In the genomic region with DNA sequence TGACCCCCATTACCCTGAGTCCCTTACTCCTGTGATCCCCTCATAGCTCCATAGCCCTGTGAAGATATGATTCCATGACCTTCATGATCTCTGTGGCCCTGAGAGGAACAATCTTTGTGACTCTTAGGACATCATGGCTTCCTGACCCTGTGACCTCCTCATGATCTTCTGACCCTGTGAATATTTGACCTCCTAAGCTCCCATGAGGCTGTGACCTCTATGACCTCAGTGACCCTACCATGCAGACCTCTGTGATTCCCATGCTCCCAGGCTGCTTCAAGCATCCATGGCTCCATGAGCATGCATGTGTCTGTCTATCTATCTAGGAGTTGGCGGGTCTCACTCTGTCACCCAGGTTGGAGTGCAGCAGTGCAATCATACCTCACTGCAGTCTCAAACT, we compare ENCODE assay signal across 25 cellular contexts. TPM values are rescaled to one million over a fixed set of nuclear protein-coding genes. Genes with fewer than 3 reads are reported as not detected.
DNase-seq lines count a peak whose midpoint lies in the region; ATAC-seq, FAIRE-seq and TF ChIP-seq lines count a peak whose summit lies in the region.
"Had no signal": no experiment of that assay in that cellular context is flagged by ENCODE, and none has a peak within 500 bp of the region (broad histone marks: within the 10 kb centered on the region; RNA-seq: fewer than 3 reads in every experiment).

No MANE protein-coding gene starts in this region.

- no TSS peak for BruUV-seq in HepG2 (replicated peaks; lab: Mats Ljungman, UMichigan)

- H3K27ac ChIP-seq in HepG2 (ENCODE audit: extremely low read length, insufficient read depth, low read length) (no peak overlapping the region), spleen (peak overlapping the region in 5 of 8 donors; percentile 10 to 96 (median 80))
- H3K27ac ChIP-seq: A549, SK-N-MC, skin epidermis had no signal

- no peaks in the 10 kb centered on the region for H3K9me3 Mint-ChIP-seq in activated naive CD4-positive, alpha-beta T cell treated with anti-CD3 and anti-CD28 coated beads, Interleukin-2, amount 50 U/mL, for 24 hours
- H3K9me3 Mint-ChIP-seq: activated CD4-positive, alpha-beta memory T cell treated with anti-CD3 and anti-CD28 coated beads, Interleukin-2, amount 10 ng/mL, durations not matched to agents 7 days and 5 days; endodermal cell; H9 had no signal

- WGBS in HepG2 (ENCODE audit: low lambda C conversion rate), result 100% methylated on average over 1 of the region's 1 CpG
- 94 to 100% (median 100%) methylated on average over 1 of the region's 1 CpG for WGBS in spleen, 5 donors

- POLR2A ChIA-PET in HepG2 (lab: Yijun Ruan, JAX), result interaction anchor here (1.3 kb wide), 1 partner anchor 21 kb away, joined by 4 read pairs; a partner anchor contains a TSS

- H3K4me2 ChIP-seq in HepG2 (ENCODE audit: low read depth, low read length), result no peak overlapping the region
- H3K4me2 ChIP-seq: A549 had no signal

- H4K20me1 ChIP-seq in HepG2 (ENCODE audit: insufficient read depth, low read length), result peaks cover 10% of the 10 kb centered on the region; the same call in 1 of the 2 replicates

- H3K79me2 ChIP-seq in HepG2 (ENCODE audit: insufficient read depth, low read length), result no peaks in the 10 kb centered on the region

- DNase-seq in activated naive CD4-positive, alpha-beta T cell treated with anti-CD3 and anti-CD28 coated beads, Interleukin-2, amount 50 U/mL, for 16 hours, result no peak
- DNase-seq in T-helper 17 cell (no peak), HepG2 (ENCODE audit: low spot score) (no peak), spleen (no peak), mucosa of gallbladder (ENCODE audit: low spot score) (no peak), NCI-H1092 (lab: John Stamatoyannopoulos, UW) (no peak), HuH-7.5 (ENCODE audit: low spot score) (no peak)
- DNase-seq: activated CD4-positive, alpha-beta memory T cell treated with anti-CD3 and anti-CD28 coated beads, Interleukin-2, amount 10 ng/mL, durations not matched to agents 7 days and 5 days; activated CD4-positive, CD25-positive, alpha-beta regulatory T cell; activated gamma-delta T cell treated with Interleukin-2 at 50 U/mL for 16 hours; cortex of kidney; endodermal cell; H9; NCI-H1105 treated with DMSO at 0.1 percent for 48 hours; NCI-H748 treated with DMSO at 0.1 percent for 48 hours; stimulated activated CD4-positive, alpha-beta T cell treated with anti-CD3 and anti-CD28 coated beads, Interleukin-2, amount 100 ng/mL, for 24 hours; T-helper 9 cell had no signal

- peak overlapping the region; percentile 19 for H3K4me3 Mint-ChIP-seq in activated naive CD4-positive, alpha-beta T cell treated with anti-CD3 and anti-CD28 coated beads, Interleukin-2, amount 50 U/mL, for 24 hours
- H3K4me3 Mint-ChIP-seq in T-helper 17 cell, result no peak overlapping the region
- H3K4me3 Mint-ChIP-seq: activated CD4-positive, alpha-beta memory T cell treated with anti-CD3 and anti-CD28 coated beads, Interleukin-2, amount 10 ng/mL, durations not matched to agents 7 days and 5 days; endodermal cell had no signal

- no peak for TF ChIP-seq POLR2A in HepG2 (IDR thresholded peaks at IDR 0.05; ENCODE audit: insufficient read depth in 1 of 2, low read depth in 2 of 2, low read length in 2 of 2)
- TF ChIP-seq POLR2A in spleen (IDR thresholded peaks at IDR 0.05), result no peak

- CTCF ChIA-PET in HepG2 (lab: Yijun Ruan, JAX; ENCODE audit: low intra/inter-chr PET ratio, low total read pairs), result no interaction called here

- TF ChIP-seq EP300 in HepG2 (IDR thresholded peaks at IDR 0.05; ENCODE audit: low read depth in 2 of 2, low read length in 2 of 2), result no peak
- TF ChIP-seq EP300 in HepG2 (CRISPR knock-in tag; IDR thresholded peaks at IDR 0.05; ENCODE audit: borderline replicate concordance), result no peak

- H2AFZ ChIP-seq in HepG2 (ENCODE audit: low read length), result no peak overlapping the region

- no peak for FAIRE-seq in HepG2 (lab: Jason Lieb, UNC)
- FAIRE-seq: A549 had no signal

- intact Hi-C loops in HepG2 (cut with micrococcal nuclease; ENCODE audit: unreplicated experiment) (no loop called here), spleen (cut with DNase I; ENCODE audit: low total_unique reads) (no loop called here)

- no peak for ATAC-seq in T-helper 17 cell
- no peak for ATAC-seq in HepG2

- no peaks in the 10 kb centered on the region for H3K9me3 ChIP-seq in T-helper 17 cell (ENCODE audit: control insufficient read depth, low read length, poor library complexity, severe bottlenecking)
- H3K9me3 ChIP-seq in HepG2 (ENCODE audit: low read length), result no peaks in the 10 kb centered on the region
- H3K9me3 ChIP-seq in spleen, result no peaks in the 10 kb centered on the region
- H3K9me3 ChIP-seq: A549 had no signal

- in situ Hi-C loops in HepG2 (cut with HindIII; ENCODE audit: extremely low pct_ligation_motif_present, low pct_unique_long_range_greater_than_20kb), result no loop called here

- H3K27me3 Mint-ChIP-seq in activated naive CD4-positive, alpha-beta T cell treated with anti-CD3 and anti-CD28 coated beads, Interleukin-2, amount 50 U/mL, for 24 hours, result no peaks in the 10 kb centered on the region
- no peaks in the 10 kb centered on the region for H3K27me3 Mint-ChIP-seq in T-helper 17 cell

- H3K9ac ChIP-seq in HepG2 (ENCODE audit: insufficient read depth, low read depth, low read length), result no peak overlapping the region

- H3K4me1 Mint-ChIP-seq in activated naive CD4-positive, alpha-beta T cell treated with anti-CD3 and anti-CD28 coated beads, Interleukin-2, amount 50 U/mL, for 24 hours, result peaks cover 36% of the 10 kb centered on the region
- H3K4me1 Mint-ChIP-seq in T-helper 17 cell, result peaks cover 51% of the 10 kb centered on the region

- no peak for TF ChIP-seq RAD21 in HepG2 (CRISPR knock-in tag; IDR thresholded peaks at IDR 0.05)

- H3K27ac Mint-ChIP-seq in activated naive CD4-positive, alpha-beta T cell treated with anti-CD3 and anti-CD28 coated beads, Interleukin-2, amount 50 U/mL, for 24 hours, result no peak overlapping the region
- H3K27ac Mint-ChIP-seq in T-helper 17 cell, result peak overlapping the region; percentile 80
- H3K27ac Mint-ChIP-seq: activated CD4-positive, alpha-beta memory T cell treated with anti-CD3 and anti-CD28 coated beads, Interleukin-2, amount 10 ng/mL, durations not matched to agents 7 days and 5 days; endodermal cell; H9 had no signal

- H3K27me3 ChIP-seq in HepG2 (ENCODE audit: control insufficient read depth in 1 of 2, insufficient read depth in 2 of 2, low read length in 2 of 2) (no peaks in the 10 kb centered on the region), spleen (replicated peaks in 1 of 7) (peaks cover 0 to 11% (median 0%) of the 10 kb centered on the region in 7 donors)

- H3K4me1 ChIP-seq in HepG2 (ENCODE audit: insufficient read depth, low read length) (peaks cover 24% of the 10 kb centered on the region), spleen (peaks cover 51 to 100% (median 90%) of the 10 kb centered on the region in 6 donors)

- peaks cover 2% of the 10 kb centered on the region for H3K36me3 Mint-ChIP-seq in activated naive CD4-positive, alpha-beta T cell treated with anti-CD3 and anti-CD28 coated beads, Interleukin-2, amount 50 U/mL, for 24 hours
- peaks cover 6% of the 10 kb centered on the region for H3K36me3 Mint-ChIP-seq in T-helper 17 cell (ENCODE audit: low read depth)

- peaks cover 15 to 28% of the 10 kb centered on the region in 2 experiments; a peak in 4 of 5 replicates for H3K36me3 ChIP-seq in HepG2 (replicated peaks in 1 of 2; ENCODE audit: control insufficient read depth in 1 of 2, insufficient read depth in 2 of 2, low read length in 2 of 2)
- peaks cover 0 to 75% (median 59%) of the 10 kb centered on the region in 6 donors for H3K36me3 ChIP-seq in spleen

- H3K4me3 ChIP-seq in HepG2 (replicated peaks in 1 of 3; ENCODE audit: insufficient read depth in 1 of 3, low read depth in 2 of 3, low read length in 3 of 3), result no peak overlapping the region
- H3K4me3 ChIP-seq in spleen, result no peak overlapping the region
- H3K4me3 ChIP-seq: A549, SK-N-MC, skin epidermis had no signal

- TF ChIP-seq CTCF in HepG2 (CRISPR knock-in tag; IDR thresholded peaks at IDR 0.05), result no peak
- TF ChIP-seq CTCF in spleen (IDR thresholded peaks at IDR 0.05 in 8 of 11, conservative IDR thresholded peaks at IDR 0.05 in 3 of 11), result no peak

RNA-seq across cellular contexts. Expression of a gene that starts 12.1 kb away (rescaled TPM):
- total RNA-seq in T-helper 17 cell (10 to 100 TPM; 46.5 to 66.0 TPM), HepG2 (2016; rRNA removed; fragmentation: Illumina TruSeq; extraction: Trizol) (4.6 and 11.2 TPM in 2 replicates), spleen (100 to 1,000 TPM; 114 to 242 (median 188) TPM), mucosa of gallbladder (70.6 TPM)
- total RNA-seq in HepG2 (2016; cell fraction: cytosol; rRNA removed; fragmentation: Illumina TruSeq; extraction: Trizol; ENCODE audit: low read depth), result 3.4 and 4.7 TPM in 2 replicates
- 3.9 and 9.6 TPM in 2 replicates for total RNA-seq in HepG2 (2016; cell fraction: insoluble cytoplasmic fraction; rRNA removed; fragmentation: Illumina TruSeq; extraction: Trizol)
- 8.9 and 11.8 TPM in 2 replicates for total RNA-seq in HepG2 (2016; cell fraction: membrane; rRNA removed; fragmentation: Illumina TruSeq; extraction: Trizol)
- 12.3 and 18.6 TPM in 2 replicates for total RNA-seq in HepG2 (2016; cell fraction: nucleus; rRNA removed; fragmentation: Illumina TruSeq; extraction: Trizol)
- polyA plus RNA-seq in HepG2 (2011; rRNA removed) (5.7 and 8.1 TPM in 2 replicates), spleen (10 to 100 TPM; 29.9 to 84.7 (median 69.9) TPM)
- polyA plus RNA-seq in HepG2 (2011; cell fraction: cytosol; rRNA removed), result 2.4 and 3.4 TPM in 2 replicates
- polyA plus RNA-seq in HepG2 (2011; cell fraction: nucleus; rRNA removed), result 40.0 and 43.3 TPM in 2 replicates
- polyA plus RNA-seq in HepG2 (2012), result 16.0 and 16.5 TPM in 2 replicates
- 1.9 and 2.2 TPM in 2 replicates for polyA plus RNA-seq in HepG2 (2016; cell fraction: cytosol; fragmentation: Illumina TruSeq; extraction: Trizol; ENCODE audit: low read depth)
- 7.7 and 13.5 TPM in 2 replicates for polyA plus RNA-seq in HepG2 (2016; cell fraction: insoluble cytoplasmic fraction; fragmentation: Illumina TruSeq; extraction: Trizol; ENCODE audit: low read depth)
- 5.9 and 6.9 TPM in 2 replicates for polyA plus RNA-seq in HepG2 (2016; cell fraction: membrane; fragmentation: Illumina TruSeq; extraction: Trizol; ENCODE audit: low read depth)
- 26.9 and 30.6 TPM in 2 replicates for polyA plus RNA-seq in HepG2 (2016; cell fraction: nucleus; fragmentation: Illumina TruSeq; extraction: Trizol; ENCODE audit: insufficient read depth, low read depth)
- polyA minus RNA-seq in HepG2 (2011; rRNA and poly(A)+ RNA removed; ENCODE audit: low replicate concordance), result 7.9 and 21.6 TPM in 2 replicates
- polyA minus RNA-seq in HepG2 (2011; cell fraction: cytosol; rRNA and poly(A)+ RNA removed), result 6.8 and 12.0 TPM in 2 replicates
- 11.6 and 18.2 TPM in 2 replicates for polyA minus RNA-seq in HepG2 (2011; cell fraction: nucleus; rRNA and poly(A)+ RNA removed)

RNA-seq across cellular contexts. Expression of a gene that starts 21.6 kb away (rescaled TPM):
- total RNA-seq in T-helper 17 cell (10 to 100 TPM; 48.5 to 57.8 TPM), HepG2 (2016; rRNA removed; fragmentation: Illumina TruSeq; extraction: Trizol) (37.5 and 59.3 TPM in 2 replicates), spleen (10 to 100 TPM; 47.6 to 67.7 (median 50.8) TPM), mucosa of gallbladder (39.8 TPM)
- 34.6 and 44.2 TPM in 2 replicates for total RNA-seq in HepG2 (2016; cell fraction: cytosol; rRNA removed; fragmentation: Illumina TruSeq; extraction: Trizol; ENCODE audit: low read depth)
- 39.6 and 55.1 TPM in 2 replicates for total RNA-seq in HepG2 (2016; cell fraction: insoluble cytoplasmic fraction; rRNA removed; fragmentation: Illumina TruSeq; extraction: Trizol)
- 33.3 and 34.7 TPM in 2 replicates for total RNA-seq in HepG2 (2016; cell fraction: membrane; rRNA removed; fragmentation: Illumina TruSeq; extraction: Trizol)
- 29.9 and 36.5 TPM in 2 replicates for total RNA-seq in HepG2 (2016; cell fraction: nucleus; rRNA removed; fragmentation: Illumina TruSeq; extraction: Trizol)
- polyA plus RNA-seq in HepG2 (2011; rRNA removed) (19.5 and 20.8 TPM in 2 replicates), spleen (10 to 100 TPM; 24.4 to 36.7 (median 25.6) TPM)
- 13.7 and 18.2 TPM in 2 replicates for polyA plus RNA-seq in HepG2 (2011; cell fraction: cytosol; rRNA removed)
- polyA plus RNA-seq in HepG2 (2011; cell fraction: nucleus; rRNA removed), result 11.7 and 14.3 TPM in 2 replicates
- 30.2 and 31.1 TPM in 2 replicates for polyA plus RNA-seq in HepG2 (2012)
- polyA plus RNA-seq in HepG2 (2016; cell fraction: cytosol; fragmentation: Illumina TruSeq; extraction: Trizol; ENCODE audit: low read depth), result 4.1 and 4.9 TPM in 2 replicates
- 70.3 and 81.8 TPM in 2 replicates for polyA plus RNA-seq in HepG2 (2016; cell fraction: insoluble cytoplasmic fraction; fragmentation: Illumina TruSeq; extraction: Trizol; ENCODE audit: low read depth)
- 17.1 and 17.9 TPM in 2 replicates for polyA plus RNA-seq in HepG2 (2016; cell fraction: membrane; fragmentation: Illumina TruSeq; extraction: Trizol; ENCODE audit: low read depth)
- 63.9 and 64.9 TPM in 2 replicates for polyA plus RNA-seq in HepG2 (2016; cell fraction: nucleus; fragmentation: Illumina TruSeq; extraction: Trizol; ENCODE audit: insufficient read depth, low read depth)
- polyA minus RNA-seq in HepG2 (2011; rRNA and poly(A)+ RNA removed; ENCODE audit: low replicate concordance), result 21.8 and 43.8 TPM in 2 replicates
- polyA minus RNA-seq in HepG2 (2011; cell fraction: cytosol; rRNA and poly(A)+ RNA removed), result 20.8 and 21.5 TPM in 2 replicates
- polyA minus RNA-seq in HepG2 (2011; cell fraction: nucleus; rRNA and poly(A)+ RNA removed), result 17.9 and 26.4 TPM in 2 replicates

RNA-seq across cellular contexts. Expression of a gene that starts 57.4 kb away (rescaled TPM):
- total RNA-seq in T-helper 17 cell (not detected), HepG2 (2016; rRNA removed; fragmentation: Illumina TruSeq; extraction: Trizol) (not detected in 2 replicates), spleen (under 1 TPM in 1 of 7 donors, not detected in 6; 0.91 TPM), mucosa of gallbladder (not detected)
- not detected in 2 replicates for total RNA-seq in HepG2 (2016; cell fraction: cytosol; rRNA removed; fragmentation: Illumina TruSeq; extraction: Trizol; ENCODE audit: low read depth)
- not detected in 2 replicates for total RNA-seq in HepG2 (2016; cell fraction: insoluble cytoplasmic fraction; rRNA removed; fragmentation: Illumina TruSeq; extraction: Trizol)
- total RNA-seq in HepG2 (2016; cell fraction: membrane; rRNA removed; fragmentation: Illumina TruSeq; extraction: Trizol), result 0.28 TPM in 1 of 2 replicates, not detected in the other
- not detected in 2 replicates for total RNA-seq in HepG2 (2016; cell fraction: nucleus; rRNA removed; fragmentation: Illumina TruSeq; extraction: Trizol)
- polyA plus RNA-seq in HepG2 (2011; rRNA removed) (not detected in 2 replicates), spleen (under 1 TPM; 0.15 to 0.30 (median 0.22) TPM)
- 0.34 TPM in 1 of 2 replicates, not detected in the other for polyA plus RNA-seq in HepG2 (2011; cell fraction: cytosol; rRNA removed)
- not detected in 2 replicates for polyA plus RNA-seq in HepG2 (2011; cell fraction: nucleus; rRNA removed)
- 0.75 TPM in 1 of 2 replicates, not detected in the other for polyA plus RNA-seq in HepG2 (2012)
- not detected in 2 replicates for polyA plus RNA-seq in HepG2 (2016; cell fraction: cytosol; fragmentation: Illumina TruSeq; extraction: Trizol; ENCODE audit: low read depth)
- not detected in 2 replicates for polyA plus RNA-seq in HepG2 (2016; cell fraction: insoluble cytoplasmic fraction; fragmentation: Illumina TruSeq; extraction: Trizol; ENCODE audit: low read depth)
- not detected in 2 replicates for polyA plus RNA-seq in HepG2 (2016; cell fraction: membrane; fragmentation: Illumina TruSeq; extraction: Trizol; ENCODE audit: low read depth)
- not detected in 2 replicates for polyA plus RNA-seq in HepG2 (2016; cell fraction: nucleus; fragmentation: Illumina TruSeq; extraction: Trizol; ENCODE audit: insufficient read depth, low read depth)
- not detected in 2 replicates for polyA minus RNA-seq in HepG2 (2011; rRNA and poly(A)+ RNA removed; ENCODE audit: low replicate concordance)
- polyA minus RNA-seq in HepG2 (2011; cell fraction: cytosol; rRNA and poly(A)+ RNA removed), result not detected in 2 replicates
- polyA minus RNA-seq in HepG2 (2011; cell fraction: nucleus; rRNA and poly(A)+ RNA removed), result not detected in 2 replicates
- total RNA-seq: activated CD4-positive, alpha-beta memory T cell treated with anti-CD3 and anti-CD28 coated beads, Interleukin-2, amount 10 ng/mL, durations not matched to agents 7 days and 5 days; endodermal cell; H9; lower leg skin; mononuclear cell; ureter had no signal
- polyA plus RNA-seq: A549, BJ had no signal

RNA-seq across cellular contexts. Expression of a gene that starts 59.8 kb away (rescaled TPM):
- total RNA-seq in T-helper 17 cell (10 to 100 TPM; 76.4 to 87.5 TPM), HepG2 (2016; rRNA removed; fragmentation: Illumina TruSeq; extraction: Trizol) (49.5 and 51.1 TPM in 2 replicates), spleen (100 to 1,000 TPM in 5 of 7 donors, 10 to 100 TPM in 2; 97.5 to 133 (median 114) TPM), mucosa of gallbladder (106 TPM)
- 13.5 and 16.0 TPM in 2 replicates for total RNA-seq in HepG2 (2016; cell fraction: cytosol; rRNA removed; fragmentation: Illumina TruSeq; extraction: Trizol; ENCODE audit: low read depth)
- 45.3 and 52.4 TPM in 2 replicates for total RNA-seq in HepG2 (2016; cell fraction: insoluble cytoplasmic fraction; rRNA removed; fragmentation: Illumina TruSeq; extraction: Trizol)
- total RNA-seq in HepG2 (2016; cell fraction: membrane; rRNA removed; fragmentation: Illumina TruSeq; extraction: Trizol), result 23.6 and 25.5 TPM in 2 replicates
- 26.3 and 30.4 TPM in 2 replicates for total RNA-seq in HepG2 (2016; cell fraction: nucleus; rRNA removed; fragmentation: Illumina TruSeq; extraction: Trizol)
- polyA plus RNA-seq in HepG2 (2011; rRNA removed) (54.2 and 61.3 TPM in 2 replicates), spleen (10 to 100 TPM; 37.3 to 68.6 (median 40.1) TPM)
- 55.2 and 57.9 TPM in 2 replicates for polyA plus RNA-seq in HepG2 (2011; cell fraction: cytosol; rRNA removed)
- polyA plus RNA-seq in HepG2 (2011; cell fraction: nucleus; rRNA removed), result 32.7 and 35.9 TPM in 2 replicates
- polyA plus RNA-seq in HepG2 (2012), result 29.3 and 41.3 TPM in 2 replicates
- 16.4 and 17.3 TPM in 2 replicates for polyA plus RNA-seq in HepG2 (2016; cell fraction: cytosol; fragmentation: Illumina TruSeq; extraction: Trizol; ENCODE audit: low read depth)
- polyA plus RNA-seq in HepG2 (2016; cell fraction: insoluble cytoplasmic fraction; fragmentation: Illumina TruSeq; extraction: Trizol; ENCODE audit: low read depth), result 55.4 and 63.8 TPM in 2 replicates
- 21.4 and 22.6 TPM in 2 replicates for polyA plus RNA-seq in HepG2 (2016; cell fraction: membrane; fragmentation: Illumina TruSeq; extraction: Trizol; ENCODE audit: low read depth)
- polyA plus RNA-seq in HepG2 (2016; cell fraction: nucleus; fragmentation: Illumina TruSeq; extraction: Trizol; ENCODE audit: insufficient read depth, low read depth), result 45.0 and 53.3 TPM in 2 replicates
- 104 and 246 TPM in 2 replicates for polyA minus RNA-seq in HepG2 (2011; rRNA and poly(A)+ RNA removed; ENCODE audit: low replicate concordance)
- 37.9 and 45.0 TPM in 2 replicates for polyA minus RNA-seq in HepG2 (2011; cell fraction: cytosol; rRNA and poly(A)+ RNA removed)
- 14.7 and 19.8 TPM in 2 replicates for polyA minus RNA-seq in HepG2 (2011; cell fraction: nucleus; rRNA and poly(A)+ RNA removed)
